27 cellular contexts compared by ENCODE assay signal in the genomic region with DNA sequence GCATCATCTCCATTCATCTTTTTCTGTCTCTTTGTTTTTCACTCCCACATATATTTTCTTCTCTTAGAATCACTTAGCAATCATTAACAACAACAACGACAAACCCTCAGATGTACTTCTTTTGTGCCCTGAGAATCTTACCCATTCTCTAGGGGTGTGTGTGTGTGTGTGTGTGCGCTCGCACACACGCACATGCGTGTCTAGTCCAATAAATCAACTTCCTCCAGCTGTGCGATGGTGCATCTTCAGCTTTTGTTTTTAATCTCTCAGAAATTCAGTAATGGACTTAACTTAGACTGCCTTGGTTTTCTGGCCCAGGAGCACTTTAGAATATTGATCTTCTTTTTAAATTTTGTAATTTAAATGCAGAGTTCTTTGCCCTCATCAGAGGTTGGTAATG.
DNase-seq lines count a peak whose midpoint lies in the region; TF ChIP-seq lines count a peak whose summit lies in the region.
"Had no signal": no experiment of that assay in that cellular context is flagged by ENCODE, and none has a peak within 500 bp of the region (broad histone marks: within the 10 kb centered on the region; RNA-seq: fewer than 3 reads in every experiment).

No MANE protein-coding gene starts in this region.

- no peaks in the 10 kb centered on the region for H3K27me3 ChIP-seq in endodermal cell (ENCODE audit: control insufficient read depth, insufficient read depth, low read length, poor library complexity, severe bottlenecking)
- H3K27me3 ChIP-seq in neural progenitor cell: no peaks in the 10 kb centered on the region
- H3K27me3 ChIP-seq: BE2C, BLaER1 had no signal

- TF ChIP-seq CTCF in endodermal cell (conservative IDR thresholded peaks at IDR 0.05) (no peak), neural progenitor cell (IDR thresholded peaks at IDR 0.05) (no peak), GM13977 (IDR thresholded peaks at IDR 0.05; ENCODE audit: extremely low read depth, insufficient read depth, missing control alignments) (no peak)

- no peaks in the 10 kb centered on the region for H4K20me1 ChIP-seq in neural progenitor cell (ENCODE audit: low read depth)
- H4K20me1 ChIP-seq: BLaER1 had no signal

- no peak overlapping the region for H3K4me3 ChIP-seq in endodermal cell (ENCODE audit: low read length)
- H3K4me3 ChIP-seq in neural progenitor cell: no peak overlapping the region
- H3K4me3 ChIP-seq: A549, BLaER1, GM12878 had no signal

- peaks cover 11% of the 10 kb centered on the region for H3K4me1 Mint-ChIP-seq in endodermal cell
- peaks cover 11% of the 10 kb centered on the region for H3K4me1 Mint-ChIP-seq in neural progenitor cell
- H3K4me1 Mint-ChIP-seq: CD14-positive monocyte; CD4-positive, alpha-beta memory T cell; CD4-positive, CD25-positive, alpha-beta regulatory T cell; CD8-positive, alpha-beta memory T cell had no signal

- H2AFZ ChIP-seq in neural progenitor cell (replicated peaks): peak overlapping the region; percentile 87

- H3K27me3 Mint-ChIP-seq in endodermal cell (ENCODE audit: insufficient read depth) (no peaks in the 10 kb centered on the region), neural progenitor cell (ENCODE audit: insufficient read depth, low read depth) (peaks cover 2% of the 10 kb centered on the region)
- H3K27me3 Mint-ChIP-seq: CD4-positive, CD25-positive, alpha-beta regulatory T cell had no signal

- in situ Hi-C loops in GM13977 (cut with MboI; ENCODE audit: low pct_unique_long_range_greater_than_20kb, low sequenced_read_pairs, unreplicated experiment): no loop called here

- DNase-seq in NCI-H82 (lab: John Stamatoyannopoulos, UW) (peak; percentile 21), NCI-H82 treated with DMSO at 0.1 percent for 48 hours (lab: John Stamatoyannopoulos, UW; ENCODE audit: unreplicated experiment) (no peak), endodermal cell (peak; percentile 22), neural progenitor cell (ENCODE audit: low spot score) (peak; percentile 13), retina (peak; percentile 77), GM13977 (ENCODE audit: low spot score) (no peak), NCI-H2227 (lab: John Stamatoyannopoulos, UW; ENCODE audit: unreplicated experiment) (no peak)
- DNase-seq in NK-92 treated with Interleukin-12 subunit alpha and Interleukin-12 subunit beta, amount 100 ng/mL, for 24 hours (lab: John Stamatoyannopoulos, UW): no peak
- DNase-seq: ACHN; BE2C; C1 segment of cervical spinal cord; CD4-positive, alpha-beta memory T cell; CD4-positive, CD25-positive, alpha-beta regulatory T cell; CD8-positive, alpha-beta memory T cell; COR-L47; DMS 273 treated with DMSO at 0.1 percent for 48 hours; DMS153; DMS53; DMS79; DND-41; EL; GDM1 had no signal

- no peaks in the 10 kb centered on the region for H3K36me3 ChIP-seq in endodermal cell (ENCODE audit: control insufficient read depth, insufficient read depth, low read length)
- no peaks in the 10 kb centered on the region for H3K36me3 ChIP-seq in neural progenitor cell
- H3K36me3 ChIP-seq: BE2C, BLaER1 had no signal

- peak overlapping the region; percentile 66 for H3K4me2 ChIP-seq in neural progenitor cell
- H3K4me2 ChIP-seq: A549, BLaER1 had no signal

- H3K4me3 Mint-ChIP-seq in endodermal cell: no peak overlapping the region
- no peak overlapping the region for H3K4me3 Mint-ChIP-seq in neural progenitor cell
- H3K4me3 Mint-ChIP-seq: CD14-positive monocyte; CD4-positive, alpha-beta memory T cell; CD4-positive, CD25-positive, alpha-beta regulatory T cell; CD8-positive, alpha-beta memory T cell had no signal

- H3K36me3 Mint-ChIP-seq in endodermal cell (ENCODE audit: low read depth) (no peaks in the 10 kb centered on the region), neural progenitor cell (no peaks in the 10 kb centered on the region)
- H3K36me3 Mint-ChIP-seq: CD14-positive monocyte; CD4-positive, alpha-beta memory T cell; CD4-positive, CD25-positive, alpha-beta regulatory T cell; CD8-positive, alpha-beta memory T cell had no signal

- WGBS in endodermal cell (ENCODE audit: insufficient coverage in 1 of 2, insufficient read length in 1 of 2), 2 experiments: 85% methylated on average over 6 of the region's 6 CpGs; no CpG with 5 or more reads in 1 of the 2 experiments

- no peaks in the 10 kb centered on the region for H3K4me1 ChIP-seq in endodermal cell (ENCODE audit: control insufficient read depth, insufficient read depth, low read length)
- peaks cover 16% of the 10 kb centered on the region for H3K4me1 ChIP-seq in neural progenitor cell
- H3K4me1 ChIP-seq: A549, BE2C, BLaER1 had no signal

- H3K27ac ChIP-seq in endodermal cell (ENCODE audit: low read depth, low read length) (no peak overlapping the region), neural progenitor cell (no peak overlapping the region)
- H3K27ac ChIP-seq: 22Rv1, A549, BLaER1 had no signal

- H3K9ac ChIP-seq in endodermal cell (ENCODE audit: extremely low read depth, low read length, poor library complexity, severe bottlenecking) (no peak overlapping the region), neural progenitor cell (no peak overlapping the region)
- H3K9ac ChIP-seq: BLaER1 had no signal

- H3K9me3 ChIP-seq in endodermal cell (ENCODE audit: control insufficient read depth, low read length) (no peaks in the 10 kb centered on the region), neural progenitor cell (ENCODE audit: low read depth) (no peaks in the 10 kb centered on the region)
- H3K9me3 ChIP-seq: A549, BE2C, BLaER1 had no signal

- H3K27ac Mint-ChIP-seq in endodermal cell (no peak overlapping the region), neural progenitor cell (no peak overlapping the region)
- H3K27ac Mint-ChIP-seq: CD14-positive monocyte; CD4-positive, alpha-beta memory T cell; CD4-positive, CD25-positive, alpha-beta regulatory T cell; CD8-positive, alpha-beta memory T cell had no signal

- no peaks in the 10 kb centered on the region for H3K79me2 ChIP-seq in neural progenitor cell (ENCODE audit: low read depth)

- no peaks in the 10 kb centered on the region for H3K9me3 Mint-ChIP-seq in endodermal cell
- H3K9me3 Mint-ChIP-seq in neural progenitor cell: no peaks in the 10 kb centered on the region

- H3F3A ChIP-seq in neural progenitor cell (ENCODE audit: low read depth): peaks cover 12% of the 10 kb centered on the region

Comparison
In these comparisons a context has a peak if more than half of its experiments do, and no peak if none do; other contexts are left out.
1. DNase-seq: peak in NCI-H82 (single experiment), endodermal cell (single experiment), neural progenitor cell (single experiment) and retina (single experiment); none in NCI-H82 treated with DMSO at 0.1 percent for 48 hours (single experiment), GM13977 (single experiment), NCI-H2227 (single experiment) and NK-92 treated with Interleukin-12 subunit alpha and Interleukin-12 subunit beta, amount 100 ng/mL, for 24 hours (single experiment).